Comparison of ENCODE assay signal across 23 cellular contexts in the genomic region with DNA sequence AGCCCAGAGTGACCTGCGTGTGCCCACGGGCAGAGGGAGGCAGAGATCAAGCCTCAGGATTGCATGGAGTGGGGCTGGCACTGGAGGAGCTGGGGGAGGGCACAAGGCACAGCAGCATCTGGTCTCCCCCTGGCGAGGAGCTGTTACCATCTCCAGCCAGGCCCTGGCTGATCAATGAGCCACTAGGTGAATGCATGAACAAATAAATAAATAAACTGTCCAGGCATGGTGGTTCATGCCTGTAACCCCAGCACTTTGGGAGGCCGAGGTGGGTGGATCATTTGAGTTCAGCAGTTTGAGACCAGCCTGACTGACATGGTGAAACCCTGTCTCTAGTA. TPM values are rescaled to one million over a fixed set of nuclear protein-coding genes. Genes with fewer than 3 reads are reported as not detected.
A peak's percentile ranks its signal among the peaks of the same experiment; 100 is the strongest.
DNase-seq lines count a peak whose midpoint lies in the region; ATAC-seq and TF ChIP-seq lines count a peak whose summit lies in the region.
"Had no signal": no experiment of that assay in that cellular context is flagged by ENCODE, and none has a peak within 500 bp of the region (broad histone marks: within the 10 kb centered on the region; RNA-seq: fewer than 3 reads in every experiment).

No MANE protein-coding gene starts in this region.

- H3K9me3 ChIP-seq in breast epithelium (no peaks in the 10 kb centered on the region), mammary epithelial cell (replicated peaks; ENCODE audit: insufficient read depth, low read length) (no peaks in the 10 kb centered on the region), suprapubic skin (no peaks in the 10 kb centered on the region)
- H3K9me3 ChIP-seq: Caco-2 had no signal

- POLR2A ChIA-PET in MCF 10A (lab: Yijun Ruan, JAX): no interaction called here
- POLR2A ChIA-PET in activated CD4-positive, alpha-beta T cell treated with anti-CD3 and anti-CD28 coated beads for 36 hours (lab: Charles Lee): no interaction called here

- no peaks in the 10 kb centered on the region for H3K4me1 ChIP-seq in breast epithelium
- peaks cover 11% of the 10 kb centered on the region for H3K4me1 ChIP-seq in mammary epithelial cell (ENCODE audit: insufficient read depth, low read length)
- H3K4me1 ChIP-seq in suprapubic skin: peaks cover 6% of the 10 kb centered on the region
- H3K4me1 ChIP-seq: Caco-2 had no signal

- DNase-seq in breast epithelium (ENCODE audit: low spot score in 2 of 2) (no peak), MCF 10A (ENCODE audit: unreplicated experiment) (no peak), mammary epithelial cell (no peak), posterior vena cava (ENCODE audit: low spot score) (peak; percentile 53), suprapubic skin (ENCODE audit: low spot score in 2 of 2) (peak; percentile 12 to 47), GM10266 (ENCODE audit: extremely low spot score) (no peak)
- DNase-seq in activated CD4-positive, alpha-beta T cell treated with anti-CD3 and anti-CD28 coated beads for 36 hours: no peak
- DNase-seq: ACHN; AML-193; Caco-2; CD4-positive, alpha-beta T cell; DMS79 treated with DMSO at 0.1 percent for 48 hours; GF-D8; GOT3; H7; HFFc6 had no signal

- BruUV-seq in MCF 10A (replicated peaks; lab: Mats Ljungman, UMichigan) (no TSS peak), mammary epithelial cell (replicated peaks; lab: Mats Ljungman, UMichigan) (no TSS peak)

- H4K20me1 ChIP-seq in mammary epithelial cell (ENCODE audit: insufficient read depth, low read length): no peaks in the 10 kb centered on the region

- no peaks in the 10 kb centered on the region for H3K9me3 Mint-ChIP-seq in MCF 10A (ENCODE audit: unreplicated experiment)
- H3K9me3 Mint-ChIP-seq in activated CD4-positive, alpha-beta T cell treated with anti-CD3 and anti-CD28 coated beads for 36 hours (ENCODE audit: low read depth): no peaks in the 10 kb centered on the region
- H3K9me3 Mint-ChIP-seq: CD4-positive, alpha-beta T cell; HFFc6 had no signal

- peak overlapping the region; percentile 91 for H2AFZ ChIP-seq in mammary epithelial cell (ENCODE audit: low read depth, low read length)

- intact Hi-C loops in breast epithelium (cut with DNase I; ENCODE audit: low total_unique reads): no loop called here
- intact Hi-C loops in MCF 10A (cut with micrococcal nuclease): no loop called here
- intact Hi-C loops in mammary epithelial cell (cut with micrococcal nuclease): no loop called here
- intact Hi-C loops in posterior vena cava (cut with DNase I): no loop called here
- intact Hi-C loops in activated CD4-positive, alpha-beta T cell treated with anti-CD3 and anti-CD28 coated beads for 36 hours (cut with DNase I, micrococcal nuclease): no loop called here

- no peak for TF ChIP-seq POLR2A in breast epithelium (IDR thresholded peaks at IDR 0.05)
- no peak for TF ChIP-seq POLR2A in suprapubic skin (IDR thresholded peaks at IDR 0.05)

- no peak for ATAC-seq in activated CD4-positive, alpha-beta T cell treated with anti-CD3 and anti-CD28 coated beads for 36 hours
- no peak for ATAC-seq in GM21447 (IDR thresholded peaks at IDR 0.05; ENCODE audit: unreplicated experiment)
- ATAC-seq: GM12878, HCT116 had no signal

- no peaks in the 10 kb centered on the region for H3K79me2 ChIP-seq in mammary epithelial cell (ENCODE audit: insufficient read depth, low read length)

- no peak overlapping the region for H3K27ac Mint-ChIP-seq in MCF 10A (ENCODE audit: low read depth, unreplicated experiment)
- no peak overlapping the region for H3K27ac Mint-ChIP-seq in activated CD4-positive, alpha-beta T cell treated with anti-CD3 and anti-CD28 coated beads for 36 hours
- H3K27ac Mint-ChIP-seq: CD4-positive, alpha-beta T cell; HFFc6 had no signal

- no peak overlapping the region for H3K9ac ChIP-seq in mammary epithelial cell (ENCODE audit: insufficient read depth, low read length)

- no peaks in the 10 kb centered on the region for H3K4me1 Mint-ChIP-seq in MCF 10A (ENCODE audit: insufficient read depth, unreplicated experiment)
- no peaks in the 10 kb centered on the region for H3K4me1 Mint-ChIP-seq in activated CD4-positive, alpha-beta T cell treated with anti-CD3 and anti-CD28 coated beads for 36 hours

- TF ChIP-seq CTCF in breast epithelium (IDR thresholded peaks at IDR 0.05): no peak
- no peak for TF ChIP-seq CTCF in MCF 10A (IDR thresholded peaks at IDR 0.05; ENCODE audit: unreplicated experiment)
- peak in 1 of 2 donors; percentile 24 for TF ChIP-seq CTCF in mammary epithelial cell (conservative IDR thresholded peaks at IDR 0.05 in 1 of 2, IDR thresholded peaks at IDR 0.05 in 1 of 2; ENCODE audit: extremely low read depth in 1 of 2, insufficient read depth in 1 of 2, low read depth in 1 of 2, low read length in 2 of 2)
- no peak for TF ChIP-seq CTCF in suprapubic skin (IDR thresholded peaks at IDR 0.05)
- no peak for TF ChIP-seq CTCF in GM10266 (IDR thresholded peaks at IDR 0.05; ENCODE audit: control insufficient read depth, insufficient read depth, low read depth, missing control alignments)

- H3K27me3 ChIP-seq in breast epithelium (no peaks in the 10 kb centered on the region), mammary epithelial cell (ENCODE audit: insufficient read depth, low read length) (no peaks in the 10 kb centered on the region), suprapubic skin (no peaks in the 10 kb centered on the region)

- H3K27ac ChIP-seq in breast epithelium: peak overlapping the region; percentile 74 to 76
- H3K27ac ChIP-seq in mammary epithelial cell (ENCODE audit: insufficient read depth, low read depth, low read length): no peak overlapping the region
- no peak overlapping the region for H3K27ac ChIP-seq in suprapubic skin
- H3K27ac ChIP-seq: C4-2B, HL-60 had no signal

- CTCF ChIA-PET in MCF 10A (lab: Yijun Ruan, JAX): interaction anchor here (0.5 to 2.4 kb wide), 3 partner anchors 10 to 304 kb away, joined by 3 to 20 read pairs (median 3); no protein-coding TSS in a partner anchor
- CTCF ChIA-PET in mammary epithelial cell (lab: Charles Lee; ENCODE audit: low non-redundant PET): no interaction called here
- CTCF ChIA-PET in activated CD4-positive, alpha-beta T cell treated with anti-CD3 and anti-CD28 coated beads for 36 hours (lab: Charles Lee): interaction anchor here (1.0 kb wide), 1 partner anchor 231 kb away, joined by 3 read pairs; no protein-coding TSS in a partner anchor

- H3K4me3 Mint-ChIP-seq in MCF 10A (ENCODE audit: unreplicated experiment): no peak overlapping the region
- no peak overlapping the region for H3K4me3 Mint-ChIP-seq in activated CD4-positive, alpha-beta T cell treated with anti-CD3 and anti-CD28 coated beads for 36 hours
- H3K4me3 Mint-ChIP-seq: CD4-positive, alpha-beta T cell; HFFc6 had no signal

- TF ChIP-seq EP300 in suprapubic skin (IDR thresholded peaks at IDR 0.05): no peak

- H3K4me3 ChIP-seq in breast epithelium (peak overlapping the region in 2 of 3 donors; percentile 23 to 44), mammary epithelial cell (replicated peaks in 1 of 3; ENCODE audit: insufficient read depth in 1 of 3, low read depth in 2 of 3, low read length in 3 of 3) (no peak overlapping the region), suprapubic skin (no peak overlapping the region)
- H3K4me3 ChIP-seq: GM12878 had no signal

- no peaks in the 10 kb centered on the region for H3K27me3 Mint-ChIP-seq in MCF 10A (ENCODE audit: insufficient read depth, unreplicated experiment)
- H3K27me3 Mint-ChIP-seq in activated CD4-positive, alpha-beta T cell treated with anti-CD3 and anti-CD28 coated beads for 36 hours: peaks cover 3% of the 10 kb centered on the region

- 3% methylated on average over 4 of the region's 4 CpGs for WGBS in mammary epithelial cell (ENCODE audit: low coverage, missing lambda C conversion rate)
- WGBS in suprapubic skin: 59% methylated on average over 3 of the region's 4 CpGs

- no peaks in the 10 kb centered on the region for H3K36me3 ChIP-seq in breast epithelium
- H3K36me3 ChIP-seq in mammary epithelial cell (ENCODE audit: insufficient read depth, low read length): no peaks in the 10 kb centered on the region
- H3K36me3 ChIP-seq in suprapubic skin: no peaks in the 10 kb centered on the region

- H3K36me3 Mint-ChIP-seq in MCF 10A (ENCODE audit: insufficient read depth, unreplicated experiment): no peaks in the 10 kb centered on the region
- no peaks in the 10 kb centered on the region for H3K36me3 Mint-ChIP-seq in activated CD4-positive, alpha-beta T cell treated with anti-CD3 and anti-CD28 coated beads for 36 hours (ENCODE audit: low read depth)

- H3K4me2 ChIP-seq in mammary epithelial cell (ENCODE audit: insufficient read depth, low read depth, low read length): peak overlapping the region; percentile 11

- in situ Hi-C loops in mammary epithelial cell (cut with MboI; ENCODE audit: low sequenced_read_pairs in 2 of 2): no loop called here

- dilution Hi-C loops in mammary epithelial cell (cut with HindIII; ENCODE audit: low sequenced_read_pairs): no loop called here

RNA-seq across cellular contexts. Expression of gene PSMB7, which starts 14.3 kb away (rescaled TPM):
- 100 to 1,000 TPM; 157 to 206 (median 162) TPM for total RNA-seq in breast epithelium
- total RNA-seq in MCF 10A (2022): 264 and 352 TPM in 2 replicates
- 100 to 1,000 TPM; 124 to 213 TPM for total RNA-seq in mammary epithelial cell
- polyA plus RNA-seq in mammary epithelial cell: 325 TPM
- 183 TPM for polyA minus RNA-seq in mammary epithelial cell
- 10 to 100 TPM; 79.1 to 89.1 TPM for total RNA-seq in posterior vena cava
- total RNA-seq in suprapubic skin: 100 to 1,000 TPM; 125 to 226 (median 176) TPM
- 100 to 1,000 TPM; 143 to 164 TPM for total RNA-seq in activated CD4-positive, alpha-beta T cell treated with anti-CD3 and anti-CD28 coated beads for 36 hours

RNA-seq across cellular contexts. Expression of gene ADGRD2, which starts 20.8 kb away (rescaled TPM):
- total RNA-seq in breast epithelium (1 to 10 TPM in 2 of 3 donors, not detected in 1; 2.6 to 2.9 TPM), MCF 10A (2022) (not detected in 2 replicates), mammary epithelial cell (under 1 TPM; 0.50 to 0.52 TPM), posterior vena cava (not detected), suprapubic skin (1 to 10 TPM in 1 of 4 donors, under 1 TPM in 1, not detected in 2; 0.31 to 7.7 TPM)
- 0.10 TPM for polyA plus RNA-seq in mammary epithelial cell
- polyA minus RNA-seq in mammary epithelial cell: not detected
- total RNA-seq in activated CD4-positive, alpha-beta T cell treated with anti-CD3 and anti-CD28 coated beads for 36 hours: not detected
- total RNA-seq: Caco-2; CD4-positive, alpha-beta T cell; GM12878; H7; HFFc6; HT1080 had no signal
- polyA plus RNA-seq: BJ, GM12878 had no signal

Comparison
In these comparisons a context has a peak if more than half of its experiments do, and no peak if none do; other contexts are left out.
1. H3K27ac ChIP-seq: peak in breast epithelium (2 of 2); none in mammary epithelial cell (single experiment) and suprapubic skin (single experiment).
2. H3K4me3 ChIP-seq: peak in breast epithelium (2 of 3); none in mammary epithelial cell (0 of 3) and suprapubic skin (single experiment).
3. DNase-seq: peak in posterior vena cava (single experiment) and suprapubic skin (2 of 2); none in breast epithelium (0 of 2), MCF 10A (single experiment), mammary epithelial cell (single experiment), GM10266 (single experiment) and activated CD4-positive, alpha-beta T cell treated with anti-CD3 and anti-CD28 coated beads for 36 hours (single experiment).